22 cellular contexts compared by ENCODE assay signal in the genomic region with DNA sequence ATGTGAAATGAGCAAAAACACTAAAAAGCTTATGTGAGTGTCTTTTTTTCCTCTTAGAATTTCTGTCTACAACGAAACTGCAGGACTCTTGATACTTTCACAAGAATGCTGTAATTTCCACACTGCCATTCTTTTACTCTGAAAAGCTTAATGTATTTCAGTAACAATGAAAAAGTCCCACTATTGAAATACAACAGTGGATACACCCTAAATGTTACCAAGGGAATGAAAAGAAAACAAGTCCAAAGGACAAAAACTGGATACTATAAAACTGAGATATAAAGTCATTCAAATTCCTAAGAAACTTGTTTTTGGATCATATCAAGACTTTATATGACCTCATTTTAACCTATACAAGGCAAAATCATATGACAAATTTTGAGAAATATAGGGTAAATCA.
A peak's percentile ranks its signal among the peaks of the same experiment; 100 is the strongest.
DNase-seq lines count a peak whose midpoint lies in the region; ATAC-seq, FAIRE-seq and TF ChIP-seq lines count a peak whose summit lies in the region.
"Had no signal": no experiment of that assay in that cellular context is flagged by ENCODE, and none has a peak within 500 bp of the region (broad histone marks: within the 10 kb centered on the region; RNA-seq: fewer than 3 reads in every experiment).

No MANE protein-coding gene starts in this region.

- ATAC-seq in mucosa of descending colon (peak; percentile 82), HG03354 (IDR thresholded peaks at IDR 0.05; ENCODE audit: poor library complexity, severe bottlenecking, unreplicated experiment) (no peak)
- ATAC-seq: CD8-positive, alpha-beta T cell; HCT116 had no signal

- no peak overlapping the region for H3K4me3 ChIP-seq in colonic mucosa
- H3K4me3 ChIP-seq in mucosa of descending colon, result no peak overlapping the region
- peak overlapping the region in 1 of 4 donors; percentile 13 for H3K4me3 ChIP-seq in transverse colon
- H3K4me3 ChIP-seq: BLaER1 treated with 17β-estradiol and CSF1 and Interleukin-3, amounts not matched to agents 10 nM and 100 nM had no signal

- WGBS in transverse colon (ENCODE audit: low coverage in 1 of 2), 2 donors, result 33 to 43% methylated on average over 1 of the region's 1 CpG

- no peak for TF ChIP-seq EP300 in transverse colon (IDR thresholded peaks at IDR 0.05; ENCODE audit: low read depth)

- TF ChIP-seq POLR2A in transverse colon (IDR thresholded peaks at IDR 0.05) (no peak), GM12891 (IDR thresholded peaks at IDR 0.05; ENCODE audit: low read depth, low read length) (no peak)

- H3K27me3 ChIP-seq in colonic mucosa, result no peaks in the 10 kb centered on the region
- H3K27me3 ChIP-seq in transverse colon, result no peaks in the 10 kb centered on the region
- H3K27me3 ChIP-seq: BLaER1 treated with 17β-estradiol and CSF1 and Interleukin-3, amounts not matched to agents 10 nM and 100 nM had no signal

- DNase-seq in NCI-H748 treated with DMSO at 0.1 percent for 48 hours (lab: John Stamatoyannopoulos, UW) (peak; percentile 31), NCI-H748 (lab: John Stamatoyannopoulos, UW; ENCODE audit: unreplicated experiment) (no peak), colonic mucosa (no peak), mucosa of descending colon (no peak), transverse colon (no peak), GM12891 (ENCODE audit: insufficient read length, low spot score) (no peak)
- no peak for DNase-seq in activated CD4-positive, alpha-beta T cell treated with anti-CD3 and anti-CD28 coated beads for 4 hours
- DNase-seq: Caco-2; CD8-positive, alpha-beta T cell; GOT3; H7; HFFc6; IMR-90 had no signal

- H3K4me1 ChIP-seq in colonic mucosa, result no peaks in the 10 kb centered on the region
- H3K4me1 ChIP-seq in mucosa of descending colon (ENCODE audit: low read depth), result peaks cover 17% of the 10 kb centered on the region
- peaks cover 0 to 26% (median 11%) of the 10 kb centered on the region in 4 donors for H3K4me1 ChIP-seq in transverse colon
- H3K4me1 ChIP-seq: BLaER1 treated with 17β-estradiol and CSF1 and Interleukin-3, amounts not matched to agents 10 nM and 100 nM; Caco-2 had no signal

- H3K27ac ChIP-seq in colonic mucosa (peak overlapping the region; percentile 54), transverse colon (peak overlapping the region; percentile 44 to 79 (median 56))
- H3K27ac ChIP-seq: 22Rv1; BLaER1 treated with 17β-estradiol and CSF1 and Interleukin-3, amounts not matched to agents 10 nM and 100 nM had no signal

- intact Hi-C loops in colonic mucosa (cut with DNase I), result no loop called here
- intact Hi-C loops in mucosa of descending colon (cut with DNase I, micrococcal nuclease), result no loop called here
- intact Hi-C loops in transverse colon (cut with DNase I; ENCODE audit: low total_unique reads), result no loop called here

- FAIRE-seq in GM12891 (lab: Jason Lieb, UNC), result no peak
- FAIRE-seq: D721Med, G401.6, GM12892, GM18507, HTR-8/SVneo had no signal

- H3K9me3 ChIP-seq in colonic mucosa (no peaks in the 10 kb centered on the region), mucosa of descending colon (no peaks in the 10 kb centered on the region), transverse colon (no peaks in the 10 kb centered on the region)
- H3K9me3 ChIP-seq: BLaER1 treated with 17β-estradiol and CSF1 and Interleukin-3, amounts not matched to agents 10 nM and 100 nM; Caco-2 had no signal

- H3K36me3 ChIP-seq in colonic mucosa, result no peaks in the 10 kb centered on the region
- H3K36me3 ChIP-seq in mucosa of descending colon (ENCODE audit: low read depth), result no peaks in the 10 kb centered on the region
- no peaks in the 10 kb centered on the region for H3K36me3 ChIP-seq in transverse colon
- H3K36me3 ChIP-seq: BLaER1 treated with 17β-estradiol and CSF1 and Interleukin-3, amounts not matched to agents 10 nM and 100 nM had no signal

- in situ Hi-C loops in transverse colon (cut with MboI; ENCODE audit: low pct_ligation_motif_present in 1 of 4, low pct_unique_long_range_greater_than_20kb in 1 of 4, low sequenced_read_pairs in 3 of 4), result no loop called here

- H3K9ac ChIP-seq in colonic mucosa (ENCODE audit: low read depth in 2 of 2, low read length in 2 of 2), result no peak overlapping the region
- H3K9ac ChIP-seq: BLaER1 treated with 17β-estradiol and CSF1 and Interleukin-3, amounts not matched to agents 10 nM and 100 nM had no signal

- TF ChIP-seq CTCF in colonic mucosa (IDR thresholded peaks at IDR 0.05) (no peak), mucosa of descending colon (IDR thresholded peaks at IDR 0.05) (no peak), transverse colon (IDR thresholded peaks at IDR 0.05) (no peak)

TF ChIP-seq in GM12891, 5 proteins besides CTCF, POLR2A, EP300 and RAD21:
- TF ChIP-seq POLR2AphosphoS5 (IDR thresholded peaks at IDR 0.05; ENCODE audit: low read depth, low read length), result no peak
- TF ChIP-seq POU2F2 (IDR thresholded peaks at IDR 0.05; ENCODE audit: low read depth, low read length), result no peak
- TF ChIP-seq SPI1 (IDR thresholded peaks at IDR 0.05; ENCODE audit: low read depth, low read length), result no peak
- no peak for TF ChIP-seq TAF1 (IDR thresholded peaks at IDR 0.05; ENCODE audit: low read depth, low read length)
- TF ChIP-seq PAX5 (IDR thresholded peaks at IDR 0.05; ENCODE audit: insufficient read depth, low read length, severe bottlenecking), result no peak
